29 cellular contexts compared by ENCODE assay signal in genomic region chr14:54815531-54815930, GRCh38.
"Had no signal": no experiment of that assay in that cellular context is flagged by ENCODE, and none has a peak within 500 bp of the region (broad histone marks: within the 10 kb centered on the region; RNA-seq: fewer than 3 reads in every experiment).

No MANE protein-coding gene starts in this region.

- H3K4me3 Mint-ChIP-seq: activated CD4-positive, alpha-beta T cell treated with anti-CD3 and anti-CD28 coated beads for 36 hours; activated CD8-positive, alpha-beta memory T cell treated with anti-CD3 and anti-CD28 coated beads, Interleukin-2, amount 10 ng/mL, durations not matched to agents 7 days and 5 days; activated CD8-positive, alpha-beta T cell treated with anti-CD3 and anti-CD28 coated beads, Interleukin-2, amount 10 ng/mL, durations not matched to agents 7 days and 5 days; activated naive CD8-positive, alpha-beta T cell; nephron progenitor cell; stimulated activated memory B cell treated with anti-CD40 and anti-IgM and Interleukin-4, amounts not matched to agents 10 μg/mL and 1 μg/mL and 100 μg/mL, for 72 hours had no signal

- H3K27me3 ChIP-seq: colonic mucosa, gastrocnemius medialis, hepatocyte, neutrophil, pancreas, stomach, thyroid gland, upper lobe of left lung had no signal

- H3K27ac Mint-ChIP-seq: activated CD4-positive, alpha-beta T cell treated with anti-CD3 and anti-CD28 coated beads for 36 hours; activated CD8-positive, alpha-beta memory T cell treated with anti-CD3 and anti-CD28 coated beads, Interleukin-2, amount 10 ng/mL, durations not matched to agents 7 days and 5 days; activated CD8-positive, alpha-beta T cell treated with anti-CD3 and anti-CD28 coated beads, Interleukin-2, amount 10 ng/mL, durations not matched to agents 7 days and 5 days; activated naive CD8-positive, alpha-beta T cell; activated T-helper 2 cell treated with anti-CD3 and anti-CD28 coated beads, Interferon-gamma antibody, Interleukin-2, Interleukin-4, amounts not matched to agents 10 μg/mL and 5 μg/mL and 100 μg/mL, durations not matched to agents 14 hours and 24 hours and 36 hours; nephron progenitor cell; stimulated activated memory B cell treated with anti-CD40 and anti-IgM and Interleukin-4, amounts not matched to agents 10 μg/mL and 1 μg/mL and 100 μg/mL, for 72 hours had no signal

- H3K79me2 ChIP-seq: hepatocyte had no signal

- ATAC-seq: activated CD4-positive, alpha-beta T cell treated with anti-CD3 and anti-CD28 coated beads for 36 hours; activated CD8-positive, alpha-beta memory T cell treated with anti-CD3 and anti-CD28 coated beads, Interleukin-2, amount 10 ng/mL, durations not matched to agents 7 days and 5 days; activated CD8-positive, alpha-beta T cell treated with anti-CD3 and anti-CD28 coated beads, Interleukin-2, amount 10 ng/mL, durations not matched to agents 7 days and 5 days; stimulated activated memory B cell treated with anti-CD40 and anti-IgM and Interleukin-4, amounts not matched to agents 10 μg/mL and 1 μg/mL and 100 μg/mL, for 72 hours had no signal

- DNase-seq: activated CD4-positive, alpha-beta T cell treated with anti-CD3 and anti-CD28 coated beads for 36 hours; activated CD4-positive, CD25-positive, alpha-beta regulatory T cell; activated CD8-positive, alpha-beta memory T cell treated with anti-CD3 and anti-CD28 coated beads, Interleukin-2, amount 10 ng/mL, durations not matched to agents 7 days and 5 days; activated CD8-positive, alpha-beta T cell treated with anti-CD3 and anti-CD28 coated beads, Interleukin-2, amount 10 ng/mL, durations not matched to agents 7 days and 5 days; activated T-cell treated with anti-CD3 and anti-CD28 coated beads, Interleukin-2, amount 50 U/mL, for 48 hours; anterior cingulate cortex; cerebellar nuclear complex; colonic mucosa; effector memory CD4-positive, alpha-beta T cell; glutamatergic neuron; islet precursor cell; mammary epithelial cell; nephron progenitor cell; retina; stimulated activated CD4-positive, alpha-beta T cell treated with anti-CD3 and anti-CD28 coated beads, Interleukin-1b, Interleukin-23, amount 100 ng/mL, for 48 hours; stimulated activated CD4-positive, alpha-beta T cell treated with anti-CD3 and anti-CD28 coated beads, Interleukin-4, amount 100 ng/mL, for 4 hours; stimulated activated CD8-positive, alpha-beta memory T cell treated with anti-CD3 and anti-CD28 coated beads, Interleukin-4, amount 100 ng/mL, for 48 hours; stomach; thyroid gland; upper lobe of left lung had no signal

- H3K4me1 Mint-ChIP-seq: activated CD4-positive, alpha-beta T cell treated with anti-CD3 and anti-CD28 coated beads for 36 hours; activated CD8-positive, alpha-beta memory T cell treated with anti-CD3 and anti-CD28 coated beads, Interleukin-2, amount 10 ng/mL, durations not matched to agents 7 days and 5 days; stimulated activated memory B cell treated with anti-CD40 and anti-IgM and Interleukin-4, amounts not matched to agents 10 μg/mL and 1 μg/mL and 100 μg/mL, for 72 hours had no signal

- H2AFZ ChIP-seq: hepatocyte had no signal

- H3K9me3 ChIP-seq: colonic mucosa, gastrocnemius medialis, neutrophil, pancreas, prostate gland, stomach, thyroid gland, upper lobe of left lung had no signal

- H3K9me3 Mint-ChIP-seq: activated T-helper 2 cell treated with anti-CD3 and anti-CD28 coated beads, Interferon-gamma antibody, Interleukin-2, Interleukin-4, amounts not matched to agents 10 μg/mL and 5 μg/mL and 100 μg/mL, durations not matched to agents 14 hours and 24 hours and 36 hours; nephron progenitor cell; stimulated activated memory B cell treated with anti-CD40 and anti-IgM and Interleukin-4, amounts not matched to agents 10 μg/mL and 1 μg/mL and 100 μg/mL, for 72 hours had no signal

- H3K4me3 ChIP-seq: colonic mucosa, gastrocnemius medialis, hepatocyte, pancreas, prostate gland, smooth muscle cell, stomach, thyroid gland, upper lobe of left lung had no signal

- H3K27ac ChIP-seq: colonic mucosa, gastrocnemius medialis, hepatocyte, neutrophil, stomach, thyroid gland, upper lobe of left lung had no signal

- H3K36me3 ChIP-seq: colonic mucosa, gastrocnemius medialis, neutrophil, pancreas, prostate gland, stomach, thyroid gland, upper lobe of left lung had no signal

- H3K4me2 ChIP-seq: hepatocyte, smooth muscle cell had no signal

- H3K36me3 Mint-ChIP-seq: activated CD8-positive, alpha-beta memory T cell treated with anti-CD3 and anti-CD28 coated beads, Interleukin-2, amount 10 ng/mL, durations not matched to agents 7 days and 5 days; stimulated activated memory B cell treated with anti-CD40 and anti-IgM and Interleukin-4, amounts not matched to agents 10 μg/mL and 1 μg/mL and 100 μg/mL, for 72 hours had no signal

- H3K4me1 ChIP-seq: colonic mucosa, gastrocnemius medialis, pancreas, prostate gland, thyroid gland, upper lobe of left lung had no signal
